15 cellular contexts compared by ENCODE assay signal in the genomic region with DNA sequence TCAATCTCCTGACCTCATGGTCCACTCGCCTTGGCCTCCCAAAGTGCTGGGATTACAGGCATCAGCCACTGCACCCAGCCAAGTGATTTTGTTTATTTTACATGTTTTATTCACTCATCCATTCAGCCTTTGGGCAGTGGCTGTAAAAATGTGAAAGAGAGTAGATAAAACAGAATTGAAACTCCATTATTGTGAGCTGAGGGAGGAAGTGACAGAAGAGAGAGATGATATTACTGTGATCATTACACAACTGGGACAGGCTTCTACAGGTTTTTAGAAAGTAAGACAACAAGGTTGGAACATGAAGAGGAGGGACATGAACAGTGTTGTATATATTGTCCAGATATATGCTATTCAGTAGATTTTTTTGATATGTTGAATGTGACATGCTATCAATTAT. TPM values are rescaled to one million over a fixed set of nuclear protein-coding genes. Genes with fewer than 3 reads are reported as not detected.
DNase-seq lines count a peak whose midpoint lies in the region; ATAC-seq, FAIRE-seq and TF ChIP-seq lines count a peak whose summit lies in the region.
"Had no signal": no experiment of that assay in that cellular context is flagged by ENCODE, and none has a peak within 500 bp of the region (broad histone marks: within the 10 kb centered on the region; RNA-seq: fewer than 3 reads in every experiment).

No MANE protein-coding gene starts in this region.

- peaks cover 6% of the 10 kb centered on the region for H3K9me3 Mint-ChIP-seq in stimulated activated naive CD8-positive, alpha-beta T cell treated with anti-CD3 and anti-CD28 coated beads, Interleukin-15, Interleukin-2, amounts not matched to agents 100 ng/mL and 50 ng/mL, for 24 hours
- peaks cover 0 to 10% of the 10 kb centered on the region in 2 donors for H3K9me3 Mint-ChIP-seq in stimulated activated naive CD8-positive, alpha-beta T cell treated with anti-CD3 and anti-CD28 coated beads, Interleukin-15, amount 100 ng/mL, for 72 hours
- H3K9me3 Mint-ChIP-seq in stimulated activated naive B cell treated with anti-CD40 and anti-IgM and Interleukin-4, amounts not matched to agents 10 μg/mL and 1 μg/mL and 100 μg/mL, for 72 hours, result peaks cover 5 to 6% of the 10 kb centered on the region in 2 donors

- no peak for ATAC-seq in stimulated activated naive CD8-positive, alpha-beta T cell treated with anti-CD3 and anti-CD28 coated beads, Interleukin-15, amount 100 ng/mL, for 72 hours
- ATAC-seq in GM21737 (IDR thresholded peaks at IDR 0.05; ENCODE audit: unreplicated experiment), result peak; percentile 68
- peak; percentile 95 to 98 for ATAC-seq in stimulated activated naive B cell treated with anti-CD40 and anti-IgM and Interleukin-4, amounts not matched to agents 10 μg/mL and 1 μg/mL and 100 μg/mL, for 72 hours (replicated peaks)
- no peak for ATAC-seq in GM18873 (IDR thresholded peaks at IDR 0.05; ENCODE audit: low FRiP score, unreplicated experiment)
- ATAC-seq: PC-3 had no signal

- peaks cover 5% of the 10 kb centered on the region for H3K4me1 Mint-ChIP-seq in stimulated activated naive CD8-positive, alpha-beta T cell treated with anti-CD3 and anti-CD28 coated beads, Interleukin-15, Interleukin-2, amounts not matched to agents 100 ng/mL and 50 ng/mL, for 24 hours (ENCODE audit: low read depth)
- H3K4me1 Mint-ChIP-seq in stimulated activated naive CD8-positive, alpha-beta T cell treated with anti-CD3 and anti-CD28 coated beads, Interleukin-15, amount 100 ng/mL, for 72 hours, result peaks cover 5% of the 10 kb centered on the region
- H3K4me1 Mint-ChIP-seq in stimulated activated naive B cell treated with anti-CD40 and anti-IgM and Interleukin-4, amounts not matched to agents 10 μg/mL and 1 μg/mL and 100 μg/mL, for 72 hours, result peaks cover 5 to 14% of the 10 kb centered on the region in 2 donors

- H3K36me3 Mint-ChIP-seq in stimulated activated naive CD8-positive, alpha-beta T cell treated with anti-CD3 and anti-CD28 coated beads, Interleukin-15, Interleukin-2, amounts not matched to agents 100 ng/mL and 50 ng/mL, for 24 hours (ENCODE audit: low read depth), result peaks cover 56% of the 10 kb centered on the region
- peaks cover 24 to 39% of the 10 kb centered on the region in 2 donors for H3K36me3 Mint-ChIP-seq in stimulated activated naive B cell treated with anti-CD40 and anti-IgM and Interleukin-4, amounts not matched to agents 10 μg/mL and 1 μg/mL and 100 μg/mL, for 72 hours

- peaks cover 20% of the 10 kb centered on the region for H3K36me3 ChIP-seq in Karpas-422 (ENCODE audit: insufficient read depth, low read length)

- peak overlapping the region; percentile 15 for H3K27ac Mint-ChIP-seq in stimulated activated naive CD8-positive, alpha-beta T cell treated with anti-CD3 and anti-CD28 coated beads, Interleukin-15, Interleukin-2, amounts not matched to agents 100 ng/mL and 50 ng/mL, for 24 hours
- H3K27ac Mint-ChIP-seq in stimulated activated naive CD8-positive, alpha-beta T cell treated with anti-CD3 and anti-CD28 coated beads, Interleukin-15, amount 100 ng/mL, for 72 hours, result peak overlapping the region in 1 of 2 donors; percentile 38
- H3K27ac Mint-ChIP-seq in stimulated activated naive B cell treated with anti-CD40 and anti-IgM and Interleukin-4, amounts not matched to agents 10 μg/mL and 1 μg/mL and 100 μg/mL, for 72 hours, result peak overlapping the region; percentile 3

- H3K79me2 ChIP-seq in Karpas-422 (ENCODE audit: low read length), result peaks cover 7% of the 10 kb centered on the region

- TF ChIP-seq POLR2A in H54 (IDR thresholded peaks at IDR 0.05; ENCODE audit: low read depth, low read length), result no peak

- no peak overlapping the region for H3K4me3 Mint-ChIP-seq in stimulated activated naive CD8-positive, alpha-beta T cell treated with anti-CD3 and anti-CD28 coated beads, Interleukin-15, Interleukin-2, amounts not matched to agents 100 ng/mL and 50 ng/mL, for 24 hours
- no peak overlapping the region for H3K4me3 Mint-ChIP-seq in stimulated activated naive CD8-positive, alpha-beta T cell treated with anti-CD3 and anti-CD28 coated beads, Interleukin-15, amount 100 ng/mL, for 72 hours
- H3K4me3 Mint-ChIP-seq in stimulated activated naive B cell treated with anti-CD40 and anti-IgM and Interleukin-4, amounts not matched to agents 10 μg/mL and 1 μg/mL and 100 μg/mL, for 72 hours, result no peak overlapping the region

- no peak for DNase-seq in stimulated activated naive CD8-positive, alpha-beta T cell treated with anti-CD3 and anti-CD28 coated beads, Interleukin-15, amount 100 ng/mL, for 72 hours
- peak; percentile 45 for DNase-seq in Karpas-422
- no peak for DNase-seq in stimulated activated naive B cell treated with anti-CD40 and anti-IgM and Interleukin-4, amounts not matched to agents 10 μg/mL and 1 μg/mL and 100 μg/mL, for 72 hours
- no peak for DNase-seq in stimulated activated naive CD4-positive, alpha-beta T cell treated with Interleukin-2 at 50 U/mL for 16 hours (lab: John Stamatoyannopoulos, UW)
- DNase-seq in H54 (ENCODE audit: insufficient read length, low spot score), result no peak
- DNase-seq: activated CD8-positive, alpha-beta memory T cell treated with anti-CD3 and anti-CD28 coated beads for 24 hours; amygdala; PC-3; stimulated activated CD4-positive, alpha-beta T cell treated with anti-CD3 and anti-CD28 coated beads, Interleukin-4, amount 100 ng/mL, for 24 hours had no signal

- no peak for FAIRE-seq in H54 (lab: Jason Lieb, UNC)
- FAIRE-seq: islet of Langerhans had no signal

- H2AFZ ChIP-seq in Karpas-422 (ENCODE audit: low read length), result no peak overlapping the region

- H3K27ac ChIP-seq in Karpas-422 (ENCODE audit: low read length), result peak overlapping the region; percentile 25; the same call in 1 of the 2 replicates
- H3K27ac ChIP-seq: HL-60 had no signal

- H3K27me3 ChIP-seq in Karpas-422 (ENCODE audit: low read length), result no peaks in the 10 kb centered on the region

- H3K4me2 ChIP-seq in Karpas-422 (ENCODE audit: low read depth, low read length, poor library complexity, severe bottlenecking), result no peak overlapping the region

- H3K9me3 ChIP-seq in Karpas-422 (ENCODE audit: low read length), result no peaks in the 10 kb centered on the region
- H3K9me3 ChIP-seq: HAP-1 had no signal

- peaks cover 3% of the 10 kb centered on the region; the same call in 1 of the 2 replicates for H3K4me1 ChIP-seq in Karpas-422 (ENCODE audit: low read length)
- H3K4me1 ChIP-seq: HAP-1 had no signal

- H3K9ac ChIP-seq in Karpas-422 (ENCODE audit: low read length), result no peak overlapping the region

- no peaks in the 10 kb centered on the region for H3K27me3 Mint-ChIP-seq in stimulated activated naive CD8-positive, alpha-beta T cell treated with anti-CD3 and anti-CD28 coated beads, Interleukin-15, Interleukin-2, amounts not matched to agents 100 ng/mL and 50 ng/mL, for 24 hours
- H3K27me3 Mint-ChIP-seq in stimulated activated naive CD8-positive, alpha-beta T cell treated with anti-CD3 and anti-CD28 coated beads, Interleukin-15, amount 100 ng/mL, for 72 hours, result no peaks in the 10 kb centered on the region
- H3K27me3 Mint-ChIP-seq in stimulated activated naive B cell treated with anti-CD40 and anti-IgM and Interleukin-4, amounts not matched to agents 10 μg/mL and 1 μg/mL and 100 μg/mL, for 72 hours, result no peaks in the 10 kb centered on the region

- no peaks in the 10 kb centered on the region; the same call in 1 of the 2 replicates for H3K9me2 ChIP-seq in Karpas-422 (replicated peaks; ENCODE audit: insufficient read depth, low read length)

- no peaks in the 10 kb centered on the region for H4K20me1 ChIP-seq in Karpas-422 (ENCODE audit: insufficient read depth, low read depth, low read length)

- no peak overlapping the region for H3K4me3 ChIP-seq in Karpas-422 (ENCODE audit: low read length)
- H3K4me3 ChIP-seq: HAP-1 had no signal

RNA-seq across cellular contexts. Expression of a gene that starts 25.0 kb away (rescaled TPM):
- 14.1 and 19.3 TPM in 2 replicates for total RNA-seq in Karpas-422 (2014; rRNA removed; shearing (Covaris generic); ENCODE audit: low replicate concordance)

RNA-seq across cellular contexts. Expression of a gene that starts 59.3 kb away (rescaled TPM):
- total RNA-seq in Karpas-422 (2014; rRNA removed; shearing (Covaris generic); ENCODE audit: low replicate concordance), result 0.22 TPM in 1 of 2 replicates, not detected in the other

Comparison
In these comparisons a context has a peak if more than half of its experiments do, and no peak if none do; other contexts are left out.
1. ATAC-seq: peak in GM21737 (single experiment) and stimulated activated naive B cell treated with anti-CD40 and anti-IgM and Interleukin-4, amounts not matched to agents 10 μg/mL and 1 μg/mL and 100 μg/mL, for 72 hours (2 of 2); none in stimulated activated naive CD8-positive, alpha-beta T cell treated with anti-CD3 and anti-CD28 coated beads, Interleukin-15, amount 100 ng/mL, for 72 hours (single experiment) and GM18873 (single experiment).